ENCODE assay signal across 10 cellular contexts in the genomic region with DNA sequence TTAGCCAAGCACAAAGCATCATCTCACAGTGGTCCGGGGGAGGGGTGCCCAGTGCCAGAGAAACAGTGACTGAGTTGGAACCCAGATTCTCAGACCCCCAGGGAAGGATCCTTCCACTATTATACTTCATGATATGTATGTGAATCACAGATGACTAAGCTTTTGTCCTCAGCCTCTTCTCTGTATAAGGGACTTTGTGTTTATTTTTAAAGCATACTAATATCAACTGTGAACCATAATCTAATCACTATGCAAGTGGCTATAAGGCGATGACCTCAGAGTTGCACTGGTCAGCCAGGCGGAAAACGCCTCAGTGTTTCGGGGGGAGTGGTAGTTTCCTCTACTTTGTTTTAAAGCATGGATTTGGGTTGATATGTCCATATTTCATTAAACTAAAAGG.
DNase-seq lines count a peak whose midpoint lies in the region; ATAC-seq and TF ChIP-seq lines count a peak whose summit lies in the region.
"Had no signal": no experiment of that assay in that cellular context is flagged by ENCODE, and none has a peak within 500 bp of the region (broad histone marks: within the 10 kb centered on the region; RNA-seq: fewer than 3 reads in every experiment).

No MANE protein-coding gene starts in this region.

- H2AFZ ChIP-seq in neuron (ENCODE audit: low read depth, low read length) = peak overlapping the region; percentile 64

- H3K27ac ChIP-seq in coronary artery (no peak overlapping the region), adrenal gland (no peak overlapping the region)
- H3K27ac ChIP-seq: gastrocnemius medialis had no signal

- H3K36me3 ChIP-seq in neuron (ENCODE audit: insufficient read depth, low read length) = no peaks in the 10 kb centered on the region
- no peaks in the 10 kb centered on the region for H3K36me3 ChIP-seq in adrenal gland (replicated peaks in 1 of 2)
- H3K36me3 ChIP-seq: gastrocnemius medialis had no signal

- no peaks in the 10 kb centered on the region for H3K27me3 ChIP-seq in neuron (ENCODE audit: insufficient read depth, low read length)
- H3K27me3 ChIP-seq in adrenal gland = no peaks in the 10 kb centered on the region
- H3K27me3 ChIP-seq: gastrocnemius medialis had no signal

- no peak for TF ChIP-seq POLR2A in adrenal gland (IDR thresholded peaks at IDR 0.05)

- no peaks in the 10 kb centered on the region for H3K9me3 ChIP-seq in neuron (ENCODE audit: low read length)
- H3K9me3 ChIP-seq in adrenal gland (replicated peaks in 1 of 3) = no peaks in the 10 kb centered on the region
- H3K9me3 ChIP-seq: gastrocnemius medialis had no signal

- WGBS in adrenal gland, 4 donors = 82 to 89% (median 84%) methylated on average over 5 of the region's 5 CpGs

- H3K4me1 ChIP-seq in neuron (ENCODE audit: insufficient read depth, low read length) (peaks cover 46% of the 10 kb centered on the region), adrenal gland (replicated peaks in 1 of 2) (peaks cover 0 to 5% of the 10 kb centered on the region in 2 donors)
- H3K4me1 ChIP-seq: gastrocnemius medialis had no signal

- peak; percentile 90 for DNase-seq in EH (ENCODE audit: low read depth)
- peak; percentile 43 for DNase-seq in RPMI7951 (ENCODE audit: low read depth)
- peak; percentile 38 for DNase-seq in fibroblast of gingiva (ENCODE audit: low read depth)
- DNase-seq in OCI-M2 (lab: John Stamatoyannopoulos, UW; ENCODE audit: unreplicated experiment) = no peak
- no peak for DNase-seq in coronary artery (ENCODE audit: low spot score)
- DNase-seq in left lobe of liver (ENCODE audit: low spot score) = no peak
- DNase-seq in adrenal gland = no peak
- DNase-seq: gastrocnemius medialis, right cardiac atrium had no signal

- peak overlapping the region; percentile 36 for H3K4me3 ChIP-seq in neuron (ENCODE audit: low read length)
- no peak overlapping the region for H3K4me3 ChIP-seq in coronary artery
- H3K4me3 ChIP-seq in adrenal gland = no peak overlapping the region
- H3K4me3 ChIP-seq: gastrocnemius medialis had no signal

- no peak for TF ChIP-seq CTCF in coronary artery (IDR thresholded peaks at IDR 0.05)
- no peak for TF ChIP-seq CTCF in adrenal gland (IDR thresholded peaks at IDR 0.05)

- ATAC-seq in left lobe of liver = no peak
- ATAC-seq: gastrocnemius medialis had no signal

- intact Hi-C loops in adrenal gland (cut with DNase I) = no loop called here

Comparison
In these comparisons a context has a peak if more than half of its experiments do, and no peak if none do; other contexts are left out.
1. DNase-seq: peak in EH (single experiment), RPMI7951 (single experiment) and fibroblast of gingiva (single experiment); none in OCI-M2 (single experiment), coronary artery (single experiment), left lobe of liver (single experiment) and adrenal gland (0 of 7).